Comparison of ENCODE assay signal across 19 cellular contexts in the genomic region with DNA sequence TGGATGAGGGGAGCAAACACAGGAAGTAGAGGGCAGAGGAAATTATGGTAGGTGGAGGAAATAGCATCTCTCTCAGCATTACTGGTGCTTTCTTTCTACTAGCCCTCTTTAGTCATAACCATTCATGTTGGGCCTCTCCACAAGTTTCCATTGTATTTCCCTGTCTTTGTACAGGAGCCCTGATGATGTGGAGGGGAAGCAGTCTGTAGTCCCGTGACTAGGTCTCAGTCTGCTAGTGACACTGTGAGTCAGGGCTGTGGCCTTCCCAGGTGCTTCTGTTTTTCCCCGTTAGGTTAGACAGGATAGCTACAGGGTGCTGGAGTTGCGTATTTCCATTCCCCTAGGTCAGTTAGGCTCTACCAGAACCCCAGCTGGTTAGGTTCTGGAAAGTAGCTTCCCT.
DNase-seq lines count a peak whose midpoint lies in the region; ATAC-seq and TF ChIP-seq lines count a peak whose summit lies in the region.
"Had no signal": no experiment of that assay in that cellular context is flagged by ENCODE, and none has a peak within 500 bp of the region (broad histone marks: within the 10 kb centered on the region; RNA-seq: fewer than 3 reads in every experiment).

No MANE protein-coding gene starts in this region.

- H3K27me3 ChIP-seq in Karpas-422 (ENCODE audit: low read length) (no peaks in the 10 kb centered on the region), neutrophil (no peaks in the 10 kb centered on the region)
- no peaks in the 10 kb centered on the region for H3K27me3 ChIP-seq in CD8-positive, alpha-beta T cell (ENCODE audit: insufficient read depth, low read length)
- H3K27me3 ChIP-seq: adrenal gland, neural progenitor cell, upper lobe of right lung had no signal

- H4K20me1 ChIP-seq in Karpas-422 (ENCODE audit: insufficient read depth, low read depth, low read length), result no peaks in the 10 kb centered on the region

- CTCF ChIA-PET in CD8-positive, alpha-beta T cell (lab: Charles Lee), result no interaction called here

- peaks cover 48% of the 10 kb centered on the region for H3K4me1 Mint-ChIP-seq in activated T-cell treated with anti-CD3 and anti-CD28 coated beads, Interleukin-2, amount 50 U/mL, for 24 hours (ENCODE audit: low read depth)
- H3K4me1 Mint-ChIP-seq in activated T-helper 17 cell treated with anti-CD3 and anti-CD28 coated beads, Interleukin-2, amount 50 U/mL, for 72 hours, result peaks cover 26% of the 10 kb centered on the region
- no peaks in the 10 kb centered on the region for H3K4me1 Mint-ChIP-seq in CD8-positive, alpha-beta T cell (ENCODE audit: low read depth)
- H3K4me1 Mint-ChIP-seq: brain, neural progenitor cell had no signal

- no peak overlapping the region for H3K4me2 ChIP-seq in Karpas-422 (ENCODE audit: low read depth, low read length, poor library complexity, severe bottlenecking)
- H3K4me2 ChIP-seq: neural progenitor cell had no signal

- H3K27ac ChIP-seq in Karpas-422 (ENCODE audit: low read length), result no peak overlapping the region
- H3K27ac ChIP-seq in neutrophil, result peak overlapping the region; percentile 99
- H3K27ac ChIP-seq in CD8-positive, alpha-beta T cell (ENCODE audit: low read depth, low read length), result no peak overlapping the region
- H3K27ac ChIP-seq: adrenal gland, neural progenitor cell, parathyroid adenoma, upper lobe of right lung had no signal

- H3K9me3 ChIP-seq in Karpas-422 (ENCODE audit: low read length), result no peaks in the 10 kb centered on the region
- no peaks in the 10 kb centered on the region for H3K9me3 ChIP-seq in neutrophil
- H3K9me3 ChIP-seq in CD8-positive, alpha-beta T cell (ENCODE audit: low read length), result no peaks in the 10 kb centered on the region
- H3K9me3 ChIP-seq: adrenal gland, upper lobe of right lung had no signal

- no peak overlapping the region for H3K9ac ChIP-seq in Karpas-422 (ENCODE audit: low read length)
- H3K9ac ChIP-seq: neural progenitor cell, parathyroid adenoma had no signal

- H3K27me3 Mint-ChIP-seq in activated T-cell treated with anti-CD3 and anti-CD28 coated beads, Interleukin-2, amount 50 U/mL, for 24 hours, result peaks cover 17% of the 10 kb centered on the region
- peaks cover 7% of the 10 kb centered on the region for H3K27me3 Mint-ChIP-seq in activated T-helper 17 cell treated with anti-CD3 and anti-CD28 coated beads, Interleukin-2, amount 50 U/mL, for 72 hours
- no peaks in the 10 kb centered on the region for H3K27me3 Mint-ChIP-seq in CD8-positive, alpha-beta T cell (ENCODE audit: low read depth)

- peaks cover 7% of the 10 kb centered on the region for H3K9me3 Mint-ChIP-seq in activated T-cell treated with anti-CD3 and anti-CD28 coated beads, Interleukin-2, amount 50 U/mL, for 24 hours
- H3K9me3 Mint-ChIP-seq in activated T-helper 17 cell treated with anti-CD3 and anti-CD28 coated beads, Interleukin-2, amount 50 U/mL, for 72 hours, result no peaks in the 10 kb centered on the region
- H3K9me3 Mint-ChIP-seq in CD8-positive, alpha-beta T cell, result no peaks in the 10 kb centered on the region
- H3K9me3 Mint-ChIP-seq: neural progenitor cell had no signal

- no peaks in the 10 kb centered on the region for H3K79me2 ChIP-seq in Karpas-422 (ENCODE audit: low read length)
- H3K79me2 ChIP-seq: parathyroid adenoma had no signal

- H2AFZ ChIP-seq in Karpas-422 (ENCODE audit: low read length), result no peak overlapping the region
- H2AFZ ChIP-seq: parathyroid adenoma had no signal

- no peaks in the 10 kb centered on the region for H3K9me2 ChIP-seq in Karpas-422 (replicated peaks; ENCODE audit: insufficient read depth, low read length)

- DNase-seq in activated T-cell treated with anti-CD3 and anti-CD28 coated beads, Interleukin-2, amount 50 U/mL, for 24 hours, result no peak
- DNase-seq in activated T-cell treated with anti-CD3 and anti-CD28 coated beads for 4 hours, result no peak
- peak; percentile 6 for DNase-seq in Karpas-422
- DNase-seq in CD8-positive, alpha-beta T cell, result no peak
- no peak for DNase-seq in T1000 (lab: John Stamatoyannopoulos, UW)
- DNase-seq in COR-L47 (lab: John Stamatoyannopoulos, UW), result no peak
- DNase-seq: activated CD4-positive, CD25-positive, alpha-beta regulatory T cell treated with anti-CD3 and anti-CD28 coated beads, Interleukin-2, amount 50 U/mL, for 72 hours; activated gamma-delta T cell; adrenal gland; NCI-H1092 treated with DMSO at 0.1 percent for 48 hours; NCI-H1694 treated with DMSO at 0.1 percent for 48 hours; retina; upper lobe of right lung had no signal

- ATAC-seq in activated T-helper 17 cell treated with anti-CD3 and anti-CD28 coated beads, Interleukin-2, amount 50 U/mL, for 72 hours (replicated peaks), result peak; percentile 87
- no peak for ATAC-seq in CD8-positive, alpha-beta T cell

- no peak for TF ChIP-seq CTCF in neutrophil (IDR thresholded peaks at IDR 0.05)
- TF ChIP-seq CTCF in CD8-positive, alpha-beta T cell (IDR thresholded peaks at IDR 0.05), result no peak

- no peaks in the 10 kb centered on the region for H3K36me3 ChIP-seq in Karpas-422 (ENCODE audit: insufficient read depth, low read length)
- H3K36me3 ChIP-seq in neutrophil, result no peaks in the 10 kb centered on the region
- H3K36me3 ChIP-seq in CD8-positive, alpha-beta T cell (ENCODE audit: insufficient read depth, low read length), result no peaks in the 10 kb centered on the region
- H3K36me3 ChIP-seq: adrenal gland, neural progenitor cell, upper lobe of right lung had no signal

- H3K4me1 ChIP-seq in Karpas-422 (ENCODE audit: low read length), result no peaks in the 10 kb centered on the region
- peaks cover 73 to 87% of the 10 kb centered on the region in 2 experiments for H3K4me1 ChIP-seq in neutrophil (ENCODE audit: control insufficient read depth in 1 of 2, insufficient read depth in 1 of 2, low read depth in 1 of 2, low read length in 1 of 2)
- no peaks in the 10 kb centered on the region for H3K4me1 ChIP-seq in CD8-positive, alpha-beta T cell (ENCODE audit: insufficient read depth, low read length)
- H3K4me1 ChIP-seq: adrenal gland, neural progenitor cell, upper lobe of right lung had no signal

- no peak overlapping the region for H3K4me3 ChIP-seq in Karpas-422 (ENCODE audit: low read length)
- peak overlapping the region; percentile 31 to 48 for H3K4me3 ChIP-seq in neutrophil (ENCODE audit: low read depth in 1 of 2, low read length in 1 of 2)
- H3K4me3 ChIP-seq in CD8-positive, alpha-beta T cell (ENCODE audit: low read depth, low read length), result no peak overlapping the region
- H3K4me3 ChIP-seq: adrenal gland, neural progenitor cell, skin epidermis, upper lobe of right lung had no signal

- no peak overlapping the region for H3K4me3 Mint-ChIP-seq in activated T-cell treated with anti-CD3 and anti-CD28 coated beads, Interleukin-2, amount 50 U/mL, for 24 hours
- peak overlapping the region; percentile 0 for H3K4me3 Mint-ChIP-seq in activated T-helper 17 cell treated with anti-CD3 and anti-CD28 coated beads, Interleukin-2, amount 50 U/mL, for 72 hours
- H3K4me3 Mint-ChIP-seq in CD8-positive, alpha-beta T cell, result no peak overlapping the region
- H3K4me3 Mint-ChIP-seq: brain, neural progenitor cell had no signal

- H3K27ac Mint-ChIP-seq in activated T-cell treated with anti-CD3 and anti-CD28 coated beads, Interleukin-2, amount 50 U/mL, for 24 hours, result peak overlapping the region; percentile 75
- peak overlapping the region; percentile 6 for H3K27ac Mint-ChIP-seq in activated T-helper 17 cell treated with anti-CD3 and anti-CD28 coated beads, Interleukin-2, amount 50 U/mL, for 72 hours
- H3K27ac Mint-ChIP-seq in CD8-positive, alpha-beta T cell, result no peak overlapping the region
- H3K27ac Mint-ChIP-seq: brain, neural progenitor cell had no signal

- no peaks in the 10 kb centered on the region for H3K36me3 Mint-ChIP-seq in activated T-cell treated with anti-CD3 and anti-CD28 coated beads, Interleukin-2, amount 50 U/mL, for 24 hours (ENCODE audit: low read depth)
- no peaks in the 10 kb centered on the region for H3K36me3 Mint-ChIP-seq in activated T-helper 17 cell treated with anti-CD3 and anti-CD28 coated beads, Interleukin-2, amount 50 U/mL, for 72 hours (ENCODE audit: low read depth)
- no peaks in the 10 kb centered on the region for H3K36me3 Mint-ChIP-seq in CD8-positive, alpha-beta T cell
- H3K36me3 Mint-ChIP-seq: brain, neural progenitor cell had no signal

- intact Hi-C loops in CD8-positive, alpha-beta T cell (cut with DNase I, micrococcal nuclease), result loop anchor here (1.0 kb wide), 1 partner anchor 191 kb away; no protein-coding TSS in a partner anchor

- POLR2A ChIA-PET in CD8-positive, alpha-beta T cell (lab: Charles Lee), result no interaction called here

Comparison
In these comparisons a context has a peak if more than half of its experiments do, and no peak if none do; other contexts are left out.
1. H3K4me3 ChIP-seq: peak in neutrophil (2 of 2); none in Karpas-422 (single experiment) and CD8-positive, alpha-beta T cell (single experiment).